ENCODE assay signal across 9 cellular contexts in the genomic region with DNA sequence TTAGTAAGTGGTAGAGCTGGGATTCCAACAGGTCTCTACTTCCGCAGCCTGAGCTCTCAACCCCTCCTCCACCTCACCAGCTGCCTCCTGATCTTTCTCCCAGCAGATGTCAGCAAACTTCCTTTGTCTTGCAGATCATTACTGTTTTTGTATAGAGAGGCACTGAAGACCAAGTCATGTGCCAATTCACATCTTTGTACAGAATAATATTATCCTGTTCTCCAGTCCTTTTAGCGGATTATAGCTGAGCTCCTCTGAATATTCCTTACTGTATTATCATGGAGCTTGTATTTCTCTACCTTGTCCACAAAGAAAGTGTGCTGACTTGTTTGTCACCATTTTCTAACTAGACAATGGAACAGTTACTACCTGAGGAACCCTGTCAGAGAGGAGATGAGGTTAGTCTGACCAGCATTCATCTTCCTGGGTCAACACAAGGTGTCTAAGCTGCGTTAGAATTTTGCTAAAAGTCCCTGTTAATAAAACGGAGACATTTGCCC.
DNase-seq lines count a peak whose midpoint lies in the region; ATAC-seq, FAIRE-seq and TF ChIP-seq lines count a peak whose summit lies in the region.
"Had no signal": no experiment of that assay in that cellular context is flagged by ENCODE, and none has a peak within 500 bp of the region (broad histone marks: within the 10 kb centered on the region; RNA-seq: fewer than 3 reads in every experiment).

No MANE protein-coding gene starts in this region.

- H3K14ac ChIP-seq in IMR-90 (replicated peaks; ENCODE audit: low read depth, low read length), result no peak overlapping the region

- H3K4ac ChIP-seq in IMR-90 (ENCODE audit: low read depth, low read length), result no peak overlapping the region

- H3K4me1 ChIP-seq in CD4-positive, CD25-positive, alpha-beta regulatory T cell (ENCODE audit: control insufficient read depth, insufficient read depth, low read length, poor library complexity, severe bottlenecking), result peaks cover 10% of the 10 kb centered on the region
- H3K4me1 ChIP-seq in IMR-90 (ENCODE audit: control insufficient read depth, insufficient read depth, low read length), result peaks cover 3% of the 10 kb centered on the region; the same call in 1 of the 2 replicates
- H3K4me1 ChIP-seq in Panc1 (ENCODE audit: control insufficient read depth, insufficient read depth, low read length), result no peaks in the 10 kb centered on the region
- no peaks in the 10 kb centered on the region for H3K4me1 ChIP-seq in pancreas

- H4K5ac ChIP-seq in IMR-90 (ENCODE audit: low read depth, low read length), result no peak overlapping the region

- no peak overlapping the region for H2BK120ac ChIP-seq in IMR-90 (ENCODE audit: low read depth, low read length)

- no peaks in the 10 kb centered on the region for H3K36me3 ChIP-seq in CD4-positive, CD25-positive, alpha-beta regulatory T cell (ENCODE audit: control insufficient read depth, insufficient read depth, low read length)
- H3K36me3 ChIP-seq in IMR-90 (ENCODE audit: control insufficient read depth, insufficient read depth, low read length), result no peaks in the 10 kb centered on the region
- no peaks in the 10 kb centered on the region for H3K36me3 ChIP-seq in Panc1 (ENCODE audit: control insufficient read depth, insufficient read depth, low read length)
- H3K36me3 ChIP-seq in pancreas, result no peaks in the 10 kb centered on the region

- no peak for ATAC-seq in CD4-positive, CD25-positive, alpha-beta regulatory T cell (ENCODE audit: low read depth in 2 of 2)
- ATAC-seq in IMR-90 (ENCODE audit: low read depth) (peak; percentile 30; the same call in 1 of the 2 replicates), Panc1 (peak; percentile 61; the same call in 1 of the 2 replicates), pancreas (peak in 3 of 4 donors; percentile 68 to 78 (median 76)), GM19351 (IDR thresholded peaks at IDR 0.05; ENCODE audit: unreplicated experiment) (no peak)

- TF ChIP-seq CTCF in IMR-90 (conservative IDR thresholded peaks at IDR 0.05; ENCODE audit: low read depth, low read length) (peak; percentile 43), Panc1 (IDR thresholded peaks at IDR 0.05) (peak; percentile 44), fibroblast of pulmonary artery (IDR thresholded peaks at IDR 0.05; ENCODE audit: low read length, missing control alignments) (peak; percentile 60), pancreas (IDR thresholded peaks at IDR 0.05) (no peak)

- peaks cover 0 to 1% (median 0%) of the 10 kb centered on the region in 7 donors for H3K9me3 Mint-ChIP-seq in CD4-positive, CD25-positive, alpha-beta regulatory T cell
- H3K9me3 Mint-ChIP-seq: central memory CD8-positive, alpha-beta T cell had no signal

- dilution Hi-C loops in IMR-90 (cut with HindIII; ENCODE audit: low sequenced_read_pairs, unreplicated experiment), result no loop called here

- no peaks in the 10 kb centered on the region for H3K79me1 ChIP-seq in IMR-90 (ENCODE audit: low read depth in 1 of 2, low read length in 2 of 2)

- no peaks in the 10 kb centered on the region for H4K20me1 ChIP-seq in IMR-90 (ENCODE audit: insufficient read depth, low read length)

- H3K27ac Mint-ChIP-seq in CD4-positive, CD25-positive, alpha-beta regulatory T cell, result peak overlapping the region in 1 of 3 donors; percentile 6

- no peak overlapping the region for H3K9ac ChIP-seq in IMR-90 (ENCODE audit: low read depth, low read length)

- H3K23ac ChIP-seq in IMR-90 (ENCODE audit: low read depth, low read length), result no peak overlapping the region

- POLR2A ChIA-PET in IMR-90 (lab: Charles Lee; ENCODE audit: unreplicated experiment), result interaction anchor here (0.5 to 0.6 kb wide), 2 partner anchors 514 to 534 kb away, joined by 3 to 4 read pairs; partner anchors contain the start of gene HEATR5A
- POLR2A ChIA-PET in Panc1 (lab: Charles Lee), result no interaction called here

- no peaks in the 10 kb centered on the region for H3K36me3 Mint-ChIP-seq in CD4-positive, CD25-positive, alpha-beta regulatory T cell

- no peak overlapping the region for H3K4me2 ChIP-seq in IMR-90 (ENCODE audit: low read depth, low read length)

- intact Hi-C loops in IMR-90 (cut with micrococcal nuclease), result loop anchor here (1.0 kb wide), 1 partner anchor 317 kb away; no protein-coding TSS in a partner anchor
- intact Hi-C loops in Panc1 (cut with micrococcal nuclease; ENCODE audit: unreplicated experiment), result loop anchor here (10.0 kb wide), 1 partner anchor 140 kb away; the partner anchor contains the start of gene ARHGAP5
- intact Hi-C loops in pancreas (cut with DNase I), result no loop called here

- H3K9me3 ChIP-seq in CD4-positive, CD25-positive, alpha-beta regulatory T cell (ENCODE audit: control insufficient read depth in 2 of 2, low read length in 2 of 2), result no peaks in the 10 kb centered on the region
- H3K9me3 ChIP-seq in IMR-90 (ENCODE audit: control insufficient read depth, insufficient read depth, low read length) (no peaks in the 10 kb centered on the region), Panc1 (ENCODE audit: control insufficient read depth, insufficient read depth, low read depth, low read length) (no peaks in the 10 kb centered on the region), pancreas (no peaks in the 10 kb centered on the region)

- no peak overlapping the region for H3K18ac ChIP-seq in IMR-90 (ENCODE audit: low read depth, low read length)

- in situ Hi-C loops in IMR-90 (cut with MboI; ENCODE audit: low sequenced_read_pairs) (loop anchor here (25.0 kb wide), 1 partner anchor 302 kb away; no protein-coding TSS in a partner anchor), Panc1 (cut with HindIII; ENCODE audit: low pct_unique_long_range_greater_than_20kb, low sequenced_read_pairs) (no loop called here)

- H2AK9ac ChIP-seq in IMR-90 (replicated peaks; ENCODE audit: low read depth, low read length, poor library complexity), result no peak overlapping the region

- CTCF ChIA-PET in IMR-90 (lab: Yijun Ruan, JAX) (interaction anchor here (0.7 to 1.5 kb wide), 2 partner anchors 16 to 626 kb away, joined by 3 to 5 read pairs; no protein-coding TSS in a partner anchor), Panc1 (lab: Charles Lee) (interaction anchor here (0.7 to 1.2 kb wide), 2 partner anchors 142 to 319 kb away, joined by 3 read pairs; partner anchors contain the start of gene ARHGAP5)

- no CpG with 5 or more reads among the region's 4 CpGs for WGBS in IMR-90 (ENCODE audit: extremely low coverage in 2 of 2, insufficient read length in 1 of 2), 2 experiments
- WGBS in pancreas, 2 donors, result 41 to 45% methylated on average over 4 of the region's 4 CpGs

- 0 out of 2 replicates have a peak overlapping the region, but pooled peaks have one; percentile 33 for H2AK5ac ChIP-seq in IMR-90 (ENCODE audit: low read depth, low read length)

- H3K4me1 Mint-ChIP-seq in CD4-positive, CD25-positive, alpha-beta regulatory T cell, result peaks cover 11 to 20% (median 13%) of the 10 kb centered on the region in 4 donors

- H4K91ac ChIP-seq in IMR-90 (ENCODE audit: insufficient read depth, low read depth, low read length), result no peak overlapping the region

- peaks cover 4% of the 10 kb centered on the region; the same call in 1 of the 2 replicates for H3K9me1 ChIP-seq in IMR-90 (ENCODE audit: insufficient read depth, low read length)

- no peak for FAIRE-seq in pancreas (lab: Jason Lieb, UNC)

- H3K27ac ChIP-seq in CD4-positive, CD25-positive, alpha-beta regulatory T cell (ENCODE audit: insufficient read depth, low read length, poor library complexity, severe bottlenecking), result no peak overlapping the region
- H3K27ac ChIP-seq in IMR-90 (ENCODE audit: insufficient read depth, low read length) (no peak overlapping the region), Panc1 (ENCODE audit: low read length) (no peak overlapping the region), pancreas (no peak overlapping the region)

- no peaks in the 10 kb centered on the region for H3K27me3 ChIP-seq in CD4-positive, CD25-positive, alpha-beta regulatory T cell (ENCODE audit: control insufficient read depth, insufficient read depth, low read length)
- H3K27me3 ChIP-seq in IMR-90 (ENCODE audit: control insufficient read depth, insufficient read depth, low read length) (no peaks in the 10 kb centered on the region), Panc1 (ENCODE audit: control insufficient read depth, insufficient read depth, low read length) (no peaks in the 10 kb centered on the region), pancreas (no peaks in the 10 kb centered on the region)

- no peak overlapping the region for H4K8ac ChIP-seq in IMR-90 (ENCODE audit: low read depth in 2 of 2, low read length in 2 of 2)

- no peak overlapping the region for H3K4me3 ChIP-seq in CD4-positive, CD25-positive, alpha-beta regulatory T cell (ENCODE audit: low read depth, low read length)
- H3K4me3 ChIP-seq in IMR-90 (ENCODE audit: insufficient read depth, low read depth, low read length) (no peak overlapping the region), Panc1 (ENCODE audit: low read depth in 2 of 2, low read length in 2 of 2) (no peak overlapping the region), fibroblast of pulmonary artery (replicated peaks; ENCODE audit: low read depth, low read length) (no peak overlapping the region), pancreas (no peak overlapping the region)

- H2BK20ac ChIP-seq in IMR-90 (ENCODE audit: low read depth, low read length), result no peak overlapping the region

- no TSS peak for BruUV-seq in IMR-90 (replicated peaks; lab: Mats Ljungman, UMichigan)
- no TSS peak for BruUV-seq in Panc1 (replicated peaks; lab: Mats Ljungman, UMichigan)

- H3K27me3 Mint-ChIP-seq in CD4-positive, CD25-positive, alpha-beta regulatory T cell, result no peaks in the 10 kb centered on the region

- no peak overlapping the region for H2BK15ac ChIP-seq in IMR-90 (ENCODE audit: low read depth, low read length)

- no peak overlapping the region for H2AFZ ChIP-seq in IMR-90 (replicated peaks; ENCODE audit: low read length, poor library complexity)

- peak; percentile 37; the same call in 1 of the 2 replicates for TF ChIP-seq RAD21 in IMR-90 (IDR thresholded peaks at IDR 0.05; ENCODE audit: low read length)

- H3K4me3 Mint-ChIP-seq in CD4-positive, CD25-positive, alpha-beta regulatory T cell, result no peak overlapping the region
- H3K4me3 Mint-ChIP-seq: central memory CD8-positive, alpha-beta T cell had no signal

- DNase-seq in CD4-positive, CD25-positive, alpha-beta regulatory T cell, result peak in 2 of 3 donors; percentile 52 to 53
- DNase-seq in IMR-90, result peak; percentile 41
- no peak for DNase-seq in Panc1 (ENCODE audit: low read depth, low spot score)
- DNase-seq in fibroblast of pulmonary artery (ENCODE audit: low read depth), result peak; percentile 74
- peak in 1 of 6 donors; percentile 21 for DNase-seq in pancreas
- no peak for DNase-seq in activated gamma-delta T cell (lab: John Stamatoyannopoulos, UW)
- DNase-seq in activated naive CD4-positive, alpha-beta T cell (lab: John Stamatoyannopoulos, UW), result no peak

- H3K56ac ChIP-seq in IMR-90 (ENCODE audit: extremely low read depth, insufficient read depth, low read length), result no peak overlapping the region

- no peak for TF ChIP-seq POLR2A in IMR-90 (IDR thresholded peaks at IDR 0.05; ENCODE audit: low read depth, low read length)

- H2BK5ac ChIP-seq in IMR-90 (ENCODE audit: low read depth, low read length, poor library complexity, severe bottlenecking), result no peak overlapping the region

Comparison
In these comparisons a context has a peak if more than half of its experiments do, and no peak if none do; other contexts are left out.
1. ATAC-seq: peak in IMR-90 (single experiment), Panc1 (single experiment) and pancreas (3 of 4); none in CD4-positive, CD25-positive, alpha-beta regulatory T cell (0 of 2) and GM19351 (single experiment).
2. DNase-seq: peak in CD4-positive, CD25-positive, alpha-beta regulatory T cell (2 of 3), IMR-90 (single experiment) and fibroblast of pulmonary artery (single experiment); none in Panc1 (single experiment), activated gamma-delta T cell (single experiment) and activated naive CD4-positive, alpha-beta T cell (0 of 4).
3. CTCF ChIP-seq: peak in IMR-90 (single experiment), Panc1 (single experiment) and fibroblast of pulmonary artery (single experiment); none in pancreas (0 of 4).
4. intact Hi-C loops: an anchor here in IMR-90 (1.0 kb wide) and Panc1 (10.0 kb wide); none called in pancreas.